18 cellular contexts compared by ENCODE assay signal in genomic region chr3:14135581-14135980, GRCh38. TPM values are rescaled to one million over a fixed set of nuclear protein-coding genes. Genes with fewer than 3 reads are reported as not detected.
DNase-seq lines count a peak whose midpoint lies in the region; ATAC-seq, FAIRE-seq and TF ChIP-seq lines count a peak whose summit lies in the region.
"Had no signal": no experiment of that assay in that cellular context is flagged by ENCODE, and none has a peak within 500 bp of the region (broad histone marks: within the 10 kb centered on the region; RNA-seq: fewer than 3 reads in every experiment).

No MANE protein-coding gene starts in this region.

- H3K9me3 ChIP-seq in T-helper 17 cell (ENCODE audit: control insufficient read depth, low read length, poor library complexity, severe bottlenecking) (no peaks in the 10 kb centered on the region), kidney (ENCODE audit: control insufficient read depth in 1 of 2, low read length in 2 of 2) (no peaks in the 10 kb centered on the region), PC-3 (ENCODE audit: low read length) (no peaks in the 10 kb centered on the region)
- H3K9me3 ChIP-seq: A549, BE2C, Caco-2 had no signal

- FAIRE-seq in kidney (lab: Jason Lieb, UNC): no peak
- FAIRE-seq: A549, H54 had no signal

- no peaks in the 10 kb centered on the region for H3K79me2 ChIP-seq in PC-3 (ENCODE audit: low read length)

- peaks cover 35 to 51% of the 10 kb centered on the region in 2 donors for H3K36me3 ChIP-seq in kidney (ENCODE audit: control insufficient read depth in 1 of 2, insufficient read depth in 2 of 2, low read length in 2 of 2)
- peaks cover 64% of the 10 kb centered on the region for H3K36me3 ChIP-seq in PC-3 (ENCODE audit: low read depth, low read length)

- POLR2A ChIA-PET in PC-3 (lab: Charles Lee; ENCODE audit: unreplicated experiment): no interaction called here

- BruUV-seq in PC-3 (replicated peaks; lab: Mats Ljungman, UMichigan): no TSS peak

- TF ChIP-seq CTCF in natural killer cell (IDR thresholded peaks at IDR 0.05) (no peak), kidney (IDR thresholded peaks at IDR 0.05; ENCODE audit: borderline replicate concordance, extremely low read depth, insufficient read depth) (no peak), PC-3 (conservative IDR thresholded peaks at IDR 0.05; ENCODE audit: low read depth, low read length) (no peak)

- no peak overlapping the region for H3K4me2 ChIP-seq in PC-3 (ENCODE audit: low read length)
- H3K4me2 ChIP-seq: A549 had no signal

- H2AFZ ChIP-seq in PC-3 (ENCODE audit: low read length): no peak overlapping the region
- H2AFZ ChIP-seq: GM23248 had no signal

- intact Hi-C loops in natural killer cell (cut with micrococcal nuclease): no loop called here
- intact Hi-C loops in kidney (cut with DNase I): no loop called here
- intact Hi-C loops in PC-3 (cut with micrococcal nuclease): no loop called here

- H3K9me3 Mint-ChIP-seq in natural killer cell: no peaks in the 10 kb centered on the region
- H3K9me3 Mint-ChIP-seq in natural killer cell treated with Interleukin-12 subunit alpha and Interleukin-12 subunit beta and Interleukin-15 and Interleukin-18, amount 100 ng/mL, for 72 hours: no peaks in the 10 kb centered on the region
- H3K9me3 Mint-ChIP-seq in stimulated activated effector memory CD8-positive, alpha-beta T cell treated with anti-CD3 and anti-CD28 coated beads, Interleukin-12 subunit alpha, Interleukin-12 subunit beta, amount 100 ng/mL, for 72 hours: no peaks in the 10 kb centered on the region
- H3K9me3 Mint-ChIP-seq: CD8-positive, alpha-beta memory T cell had no signal

- H3K27ac ChIP-seq in kidney (ENCODE audit: low read depth in 2 of 2, low read length in 2 of 2) (no peak overlapping the region), PC-3 (ENCODE audit: low read length) (no peak overlapping the region)
- H3K27ac ChIP-seq: A549, C4-2B, GM23248, HL-60 had no signal

- no peak overlapping the region for H3K4me3 ChIP-seq in kidney (ENCODE audit: low read length in 2 of 2)
- H3K4me3 ChIP-seq in PC-3 (ENCODE audit: low read length): no peak overlapping the region
- H3K4me3 ChIP-seq: A549, GM23248 had no signal

- H3K27me3 Mint-ChIP-seq in natural killer cell (ENCODE audit: low read depth in 2 of 2): no peaks in the 10 kb centered on the region
- H3K27me3 Mint-ChIP-seq in natural killer cell treated with Interleukin-12 subunit alpha and Interleukin-12 subunit beta and Interleukin-15 and Interleukin-18, amount 100 ng/mL, for 72 hours: no peaks in the 10 kb centered on the region
- no peaks in the 10 kb centered on the region for H3K27me3 Mint-ChIP-seq in T-helper 17 cell
- H3K27me3 Mint-ChIP-seq: CD8-positive, alpha-beta memory T cell had no signal

- H3K36me3 Mint-ChIP-seq in natural killer cell: peaks cover 16% of the 10 kb centered on the region
- peaks cover 9% of the 10 kb centered on the region for H3K36me3 Mint-ChIP-seq in natural killer cell treated with Interleukin-12 subunit alpha and Interleukin-12 subunit beta and Interleukin-15 and Interleukin-18, amount 100 ng/mL, for 72 hours
- no peaks in the 10 kb centered on the region for H3K36me3 Mint-ChIP-seq in T-helper 17 cell (ENCODE audit: low read depth)
- H3K36me3 Mint-ChIP-seq in stimulated activated effector memory CD8-positive, alpha-beta T cell treated with anti-CD3 and anti-CD28 coated beads, Interleukin-12 subunit alpha, Interleukin-12 subunit beta, amount 100 ng/mL, for 72 hours: peaks cover 83% of the 10 kb centered on the region

- H3K9ac ChIP-seq in kidney (ENCODE audit: low read length in 2 of 2): no peak overlapping the region
- no peak overlapping the region for H3K9ac ChIP-seq in PC-3 (ENCODE audit: low read length)
- H3K9ac ChIP-seq: GM23248 had no signal

- peaks cover 2 to 4% of the 10 kb centered on the region in 2 donors for H3K4me1 ChIP-seq in kidney (ENCODE audit: control insufficient read depth in 1 of 2, insufficient read depth in 1 of 2, low read depth in 1 of 2, low read length in 2 of 2)
- peaks cover 21% of the 10 kb centered on the region for H3K4me1 ChIP-seq in PC-3 (ENCODE audit: insufficient read depth, low read length)
- H3K4me1 ChIP-seq: BE2C, Caco-2 had no signal

- DNase-seq in natural killer cell: no peak
- no peak for DNase-seq in natural killer cell treated with Interleukin-12 subunit alpha and Interleukin-12 subunit beta and Interleukin-15 and Interleukin-18, amount 100 ng/mL, for 72 hours (ENCODE audit: low spot score)
- no peak for DNase-seq in T-helper 17 cell
- peak; percentile 66 for DNase-seq in kidney
- no peak for DNase-seq in stimulated activated effector memory CD8-positive, alpha-beta T cell treated with anti-CD3 and anti-CD28 coated beads, Interleukin-12 subunit alpha, Interleukin-12 subunit beta, amount 100 ng/mL, for 72 hours (ENCODE audit: low spot score in 2 of 2)
- no peak for DNase-seq in PC-3
- DNase-seq in DMS114 treated with DMSO at 0.1 percent for 48 hours (lab: John Stamatoyannopoulos, UW; ENCODE audit: unreplicated experiment): no peak
- DNase-seq: BE2C, Caco-2, DMS53, GF-D8, GM23248 had no signal

- H3K27ac Mint-ChIP-seq in natural killer cell: peak overlapping the region; percentile 32 to 66
- H3K27ac Mint-ChIP-seq in natural killer cell treated with Interleukin-12 subunit alpha and Interleukin-12 subunit beta and Interleukin-15 and Interleukin-18, amount 100 ng/mL, for 72 hours: no peak overlapping the region
- peak overlapping the region; percentile 71 for H3K27ac Mint-ChIP-seq in T-helper 17 cell
- H3K27ac Mint-ChIP-seq in stimulated activated effector memory CD8-positive, alpha-beta T cell treated with anti-CD3 and anti-CD28 coated beads, Interleukin-12 subunit alpha, Interleukin-12 subunit beta, amount 100 ng/mL, for 72 hours: peak overlapping the region; percentile 52

- no peaks in the 10 kb centered on the region for H3F3A ChIP-seq in PC-3 (ENCODE audit: low read length, unreplicated experiment)

- H3K4me3 Mint-ChIP-seq in natural killer cell: no peak overlapping the region
- no peak overlapping the region for H3K4me3 Mint-ChIP-seq in natural killer cell treated with Interleukin-12 subunit alpha and Interleukin-12 subunit beta and Interleukin-15 and Interleukin-18, amount 100 ng/mL, for 72 hours
- H3K4me3 Mint-ChIP-seq in T-helper 17 cell: no peak overlapping the region
- H3K4me3 Mint-ChIP-seq in stimulated activated effector memory CD8-positive, alpha-beta T cell treated with anti-CD3 and anti-CD28 coated beads, Interleukin-12 subunit alpha, Interleukin-12 subunit beta, amount 100 ng/mL, for 72 hours: no peak overlapping the region
- H3K4me3 Mint-ChIP-seq: CD8-positive, alpha-beta memory T cell had no signal

- CTCF ChIA-PET in PC-3 (lab: Charles Lee): no interaction called here

- peaks cover 3 to 4% of the 10 kb centered on the region in 2 donors for H3K4me1 Mint-ChIP-seq in natural killer cell
- H3K4me1 Mint-ChIP-seq in natural killer cell treated with Interleukin-12 subunit alpha and Interleukin-12 subunit beta and Interleukin-15 and Interleukin-18, amount 100 ng/mL, for 72 hours (ENCODE audit: low read depth in 2 of 2): peaks cover 0 to 8% of the 10 kb centered on the region in 2 donors
- peaks cover 13% of the 10 kb centered on the region for H3K4me1 Mint-ChIP-seq in T-helper 17 cell
- H3K4me1 Mint-ChIP-seq in stimulated activated effector memory CD8-positive, alpha-beta T cell treated with anti-CD3 and anti-CD28 coated beads, Interleukin-12 subunit alpha, Interleukin-12 subunit beta, amount 100 ng/mL, for 72 hours: peaks cover 23% of the 10 kb centered on the region

- H4K20me1 ChIP-seq in PC-3 (ENCODE audit: low read length): no peaks in the 10 kb centered on the region

- no peak for ATAC-seq in natural killer cell
- no peak for ATAC-seq in natural killer cell treated with Interleukin-12 subunit alpha and Interleukin-12 subunit beta and Interleukin-15 and Interleukin-18, amount 100 ng/mL, for 72 hours
- ATAC-seq in T-helper 17 cell: no peak
- ATAC-seq in stimulated activated effector memory CD8-positive, alpha-beta T cell treated with anti-CD3 and anti-CD28 coated beads, Interleukin-12 subunit alpha, Interleukin-12 subunit beta, amount 100 ng/mL, for 72 hours: no peak
- ATAC-seq in PC-3: no peak
- ATAC-seq: A549, HCT116 had no signal

- H3K27me3 ChIP-seq in PC-3 (ENCODE audit: low read length): no peaks in the 10 kb centered on the region
- H3K27me3 ChIP-seq: BE2C had no signal

- no peaks in the 10 kb centered on the region for H3K9me2 ChIP-seq in PC-3 (replicated peaks; ENCODE audit: low read length)

RNA-seq across cellular contexts. Expression of gene TMEM43, which starts 10.7 kb away (rescaled TPM):
- total RNA-seq in natural killer cell: 10 to 100 TPM; 49.5 to 61.1 (median 54.1) TPM
- 10 to 100 TPM; 37.3 to 42.6 TPM for total RNA-seq in natural killer cell treated with Interleukin-12 subunit alpha and Interleukin-12 subunit beta and Interleukin-15 and Interleukin-18, amount 100 ng/mL, for 72 hours
- 10 to 100 TPM; 45.6 to 51.4 TPM for total RNA-seq in T-helper 17 cell
- 86.5 TPM for total RNA-seq in kidney
- polyA plus RNA-seq in kidney (ENCODE audit: insufficient read depth, low read depth, low replicate concordance): 27.6 TPM
- total RNA-seq in PC-3 (2014; rRNA removed): 78.6 and 83.1 TPM in 2 replicates

RNA-seq across cellular contexts. Expression of gene CHCHD4, which starts 10.9 kb away (rescaled TPM):
- 1 to 10 TPM; 2.1 to 4.3 (median 3.4) TPM for total RNA-seq in natural killer cell
- 10 to 100 TPM; 13.2 to 14.6 TPM for total RNA-seq in natural killer cell treated with Interleukin-12 subunit alpha and Interleukin-12 subunit beta and Interleukin-15 and Interleukin-18, amount 100 ng/mL, for 72 hours
- total RNA-seq in T-helper 17 cell: 1 to 10 TPM; 2.7 to 3.6 TPM
- total RNA-seq in kidney: 12.8 TPM
- polyA plus RNA-seq in kidney (ENCODE audit: insufficient read depth, low read depth, low replicate concordance): 33.6 TPM
- total RNA-seq in PC-3 (2014; rRNA removed): 39.5 and 43.3 TPM in 2 replicates

RNA-seq across cellular contexts. Expression of gene XPC, which starts 42.8 kb away (rescaled TPM):
- total RNA-seq in natural killer cell (10 to 100 TPM; 45.5 to 62.1 (median 50.0) TPM), T-helper 17 cell (10 to 100 TPM; 65.0 to 76.4 TPM), kidney (44.4 TPM), PC-3 (2014; rRNA removed) (24.3 and 26.1 TPM in 2 replicates)
- 10 to 100 TPM; 24.6 to 31.5 TPM for total RNA-seq in natural killer cell treated with Interleukin-12 subunit alpha and Interleukin-12 subunit beta and Interleukin-15 and Interleukin-18, amount 100 ng/mL, for 72 hours
- polyA plus RNA-seq in kidney (ENCODE audit: insufficient read depth, low read depth, low replicate concordance): 15.9 TPM

RNA-seq across cellular contexts. Expression of gene LSM3, which starts 43.0 kb away (rescaled TPM):
- total RNA-seq in natural killer cell (1 to 10 TPM; 7.6 to 9.1 (median 8.9) TPM), T-helper 17 cell (1 to 10 TPM; 5.5 to 6.3 TPM), kidney (11.9 TPM), PC-3 (2014; rRNA removed) (22.0 and 27.2 TPM in 2 replicates)
- total RNA-seq in natural killer cell treated with Interleukin-12 subunit alpha and Interleukin-12 subunit beta and Interleukin-15 and Interleukin-18, amount 100 ng/mL, for 72 hours: 10 to 100 TPM; 15.1 to 15.2 TPM
- polyA plus RNA-seq in kidney (ENCODE audit: insufficient read depth, low read depth, low replicate concordance): 30.2 TPM

Comparison
In these comparisons a context has a peak if more than half of its experiments do, and no peak if none do; other contexts are left out.
1. H3K27ac Mint-ChIP-seq: peak in natural killer cell (2 of 2), T-helper 17 cell (single experiment) and stimulated activated effector memory CD8-positive, alpha-beta T cell treated with anti-CD3 and anti-CD28 coated beads, Interleukin-12 subunit alpha, Interleukin-12 subunit beta, amount 100 ng/mL, for 72 hours (single experiment); none in natural killer cell treated with Interleukin-12 subunit alpha and Interleukin-12 subunit beta and Interleukin-15 and Interleukin-18, amount 100 ng/mL, for 72 hours (0 of 2).